8 cellular contexts compared by ENCODE assay signal in the genomic region with DNA sequence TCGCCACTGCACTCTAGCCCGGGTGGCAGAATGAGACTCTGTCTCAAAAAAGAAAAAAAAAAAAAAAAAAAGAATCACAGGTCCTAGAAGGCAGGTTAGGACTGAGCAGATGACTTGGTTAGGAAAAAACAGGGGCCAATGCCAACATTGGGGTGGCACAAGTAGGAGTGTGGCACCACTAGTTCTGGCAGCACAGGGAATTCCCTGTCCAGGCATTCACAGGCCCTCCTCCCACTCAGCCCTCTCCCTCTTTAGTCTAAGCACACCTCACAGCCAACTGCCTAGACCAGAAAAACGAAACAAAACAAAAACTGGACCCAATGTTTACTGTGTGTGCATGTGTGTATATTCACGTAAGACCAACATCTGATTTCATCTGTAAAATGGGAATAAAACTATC. TPM values are rescaled to one million over a fixed set of nuclear protein-coding genes. Genes with fewer than 3 reads are reported as not detected.
"Had no signal": no experiment of that assay in that cellular context is flagged by ENCODE, and none has a peak within 500 bp of the region (broad histone marks: within the 10 kb centered on the region; RNA-seq: fewer than 3 reads in every experiment).

No MANE protein-coding gene starts in this region.

- ATAC-seq: K562 had no signal

- H3K4me3 ChIP-seq: GM23248, K562 had no signal

- H3K27ac ChIP-seq: GM23248 had no signal

- DNase-seq: GM23248, GOT3, H7, HCEC 1CT, IMR-90 had no signal

- H2AFZ ChIP-seq: GM23248 had no signal

- H3K9ac ChIP-seq: GM23248 had no signal

RNA-seq across cellular contexts. Expression of gene C3orf49, which starts 34.0 kb away (rescaled TPM):
- total RNA-seq: GM23248, H4, H7, HT-29, IMR-90, K562 had no signal
- polyA plus RNA-seq: GM23248, IMR-90, K562 had no signal

RNA-seq across cellular contexts. Expression of gene SCAANT1, which starts 59.1 kb away (rescaled TPM):
- total RNA-seq: GM23248, H4, H7, HT-29, IMR-90, K562 had no signal
- polyA plus RNA-seq: GM23248, IMR-90, K562 had no signal
